ENCODE assay signal across 8 cellular contexts in the genomic region with DNA sequence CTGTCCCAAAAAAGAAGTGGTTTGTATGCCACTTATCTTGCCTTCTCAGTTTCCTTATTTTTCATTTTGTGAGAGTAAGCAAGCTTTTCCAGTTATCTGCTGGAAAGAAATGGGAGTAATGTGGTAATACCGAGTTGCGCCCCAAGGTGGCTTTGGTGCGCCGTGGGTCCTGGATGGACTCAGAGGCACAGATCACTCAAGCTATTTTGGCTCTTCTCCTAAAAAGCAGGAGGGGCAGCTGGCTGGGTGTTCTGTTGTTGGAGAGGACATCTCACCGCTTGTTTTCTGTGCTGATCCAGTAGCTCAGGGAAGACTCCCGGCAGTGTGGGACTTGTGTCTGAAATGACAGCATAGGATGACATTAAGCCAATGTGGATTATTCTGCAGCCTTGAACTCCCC. TPM values are rescaled to one million over a fixed set of nuclear protein-coding genes. Genes with fewer than 3 reads are reported as not detected.
DNase-seq lines count a peak whose midpoint lies in the region; ATAC-seq, FAIRE-seq and TF ChIP-seq lines count a peak whose summit lies in the region.

No MANE protein-coding gene starts in this region.

- FAIRE-seq in A549 (lab: Jason Lieb, UNC), result no peak

- peak; percentile 41 to 64 for TF ChIP-seq RAD21 in A549 (conservative IDR thresholded peaks at IDR 0.05 in 1 of 2, IDR thresholded peaks at IDR 0.05 in 1 of 2)

- intact Hi-C loops in lower lobe of right lung (cut with DNase I), result no loop called here

- WGBS in A549 (ENCODE audit: missing lambda C conversion rate), result 77% methylated on average over 6 of the region's 6 CpGs

- H3K4me1 ChIP-seq in A549 (no peaks in the 10 kb centered on the region), RWPE2 (ENCODE audit: insufficient read depth, poor library complexity, severe bottlenecking) (no peaks in the 10 kb centered on the region), lower lobe of right lung (peaks cover 7% of the 10 kb centered on the region)

- H3K9me3 ChIP-seq in A549 (no peaks in the 10 kb centered on the region), RWPE2 (ENCODE audit: severe bottlenecking) (no peaks in the 10 kb centered on the region), lower lobe of right lung (no peaks in the 10 kb centered on the region)

- H3K36me3 ChIP-seq in RWPE2 (ENCODE audit: low read depth), result peaks cover 62% of the 10 kb centered on the region
- peaks cover 95% of the 10 kb centered on the region for H3K36me3 ChIP-seq in lower lobe of right lung

- no peak overlapping the region for H3K4me3 ChIP-seq in A549
- H3K4me3 ChIP-seq in GM12864 (ENCODE audit: low read depth, low read length), result no peak overlapping the region
- no peak overlapping the region for H3K4me3 ChIP-seq in RWPE2 (ENCODE audit: severe bottlenecking)
- H3K4me3 ChIP-seq in cardiac fibroblast (replicated peaks in 1 of 2; ENCODE audit: low read depth in 2 of 2, low read length in 2 of 2), result no peak overlapping the region
- no peak overlapping the region for H3K4me3 ChIP-seq in lower lobe of right lung

- TF ChIP-seq CTCF in A549 (IDR thresholded peaks at IDR 0.05), result peak; percentile 38
- TF ChIP-seq CTCF in GM12864 (IDR thresholded peaks at IDR 0.05; ENCODE audit: low read depth, low read length, missing control alignments), result peak; percentile 38
- TF ChIP-seq CTCF in RWPE2 (IDR thresholded peaks at IDR 0.05; ENCODE audit: poor library complexity, severe bottlenecking), result peak; percentile 48
- peak; percentile 68 for TF ChIP-seq CTCF in cardiac fibroblast (IDR thresholded peaks at IDR 0.05; ENCODE audit: low read depth, low read length)
- TF ChIP-seq CTCF in lower lobe of right lung (IDR thresholded peaks at IDR 0.05), result peak; percentile 38

- no peak overlapping the region for H3K4me2 ChIP-seq in A549

- H3K27ac ChIP-seq in A549 (no peak overlapping the region), RWPE2 (ENCODE audit: poor library complexity, severe bottlenecking) (no peak overlapping the region), lower lobe of right lung (no peak overlapping the region)

- DNase-seq in A549 (ENCODE audit: low read depth in 1 of 2, low spot score in 1 of 2) (peak; percentile 46 to 64), GM12864 (ENCODE audit: low read depth) (no peak), RWPE2 (ENCODE audit: low spot score) (no peak), cardiac fibroblast (ENCODE audit: low read depth in 2 of 2) (peak; percentile 52 to 54), lower lobe of right lung (no peak), kidney glomerular epithelial cell (lab: John Stamatoyannopoulos, UW) (no peak)

- peak; percentile 76 to 87 for ATAC-seq in A549
- peak; percentile 59; the same call in 2 of the 3 replicates for ATAC-seq in RWPE2 (ENCODE audit: low read depth)
- peak in 1 of 2 donors; percentile 54 for ATAC-seq in lower lobe of right lung
- ATAC-seq in GM18519 (IDR thresholded peaks at IDR 0.05; ENCODE audit: low FRiP score, unreplicated experiment), result no peak
- ATAC-seq in GM21528 (IDR thresholded peaks at IDR 0.05; ENCODE audit: low FRiP score, unreplicated experiment), result no peak

- H3K27me3 ChIP-seq in RWPE2 (ENCODE audit: insufficient read depth, poor library complexity, severe bottlenecking) (no peaks in the 10 kb centered on the region), lower lobe of right lung (ENCODE audit: low read depth) (no peaks in the 10 kb centered on the region)

- no peak for TF ChIP-seq POLR2A in A549 (IDR thresholded peaks at IDR 0.05; ENCODE audit: low read length)

- POLR2A ChIA-PET in A549 (lab: Yijun Ruan, JAX), result interaction anchor here (0.8 kb wide), 2 partner anchors 17 to 21 kb away, joined by 3 to 4 read pairs; a partner anchor contains a TSS

- no peak for TF ChIP-seq EP300 in A549 (IDR thresholded peaks at IDR 0.05)

- CTCF ChIA-PET in A549 (lab: Yijun Ruan, JAX), result interaction anchor here (0.5 to 1.6 kb wide), 16 partner anchors 8 to 133 kb away, joined by 3 to 9 read pairs (median 4); no protein-coding TSS in a partner anchor

TF ChIP-seq in A549, 52 proteins besides CTCF, POLR2A, EP300 and RAD21:
- TF ChIP-seq, protein P1, sequence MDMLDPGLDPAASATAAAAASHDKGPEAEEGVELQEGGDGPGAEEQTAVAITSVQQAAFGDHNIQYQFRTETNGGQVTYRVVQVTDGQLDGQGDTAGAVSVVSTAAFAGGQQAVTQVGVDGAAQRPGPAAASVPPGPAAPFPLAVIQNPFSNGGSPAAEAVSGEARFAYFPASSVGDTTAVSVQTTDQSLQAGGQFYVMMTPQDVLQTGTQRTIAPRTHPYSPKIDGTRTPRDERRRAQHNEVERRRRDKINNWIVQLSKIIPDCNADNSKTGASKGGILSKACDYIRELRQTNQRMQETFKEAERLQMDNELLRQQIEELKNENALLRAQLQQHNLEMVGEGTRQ (IDR thresholded peaks at IDR 0.05), result no peak
- TF ChIP-seq KDM1A (IDR thresholded peaks at IDR 0.05; ENCODE audit: low read depth) (no peak), NR3C1 (IDR thresholded peaks at IDR 0.05) (no peak), ZSCAN20 (CRISPR knock-in tag; IDR thresholded peaks at IDR 0.05) (no peak), FOSB (CRISPR knock-in tag; IDR thresholded peaks at IDR 0.05) (no peak), SMC3 (IDR thresholded peaks at IDR 0.05) (0 out of 3 replicates have a peak, but pooled peaks have one; percentile 15)

RNA-seq across cellular contexts. Expression of a gene that starts 16.4 kb away (rescaled TPM):
- 11.5 and 15.4 TPM in 2 replicates for polyA plus RNA-seq in A549 (2011; rRNA removed)
- polyA plus RNA-seq in A549 (2012; cell fraction: cytosol; rRNA removed), result 17.0 and 17.6 TPM in 2 replicates
- polyA plus RNA-seq in A549 (2012; cell fraction: nucleus; rRNA removed), result 35.6 and 40.7 TPM in 2 replicates
- 21.3 to 25.6 TPM (median 24.1 TPM) in 3 replicates for polyA plus RNA-seq in A549 (2017; fragmentation: RNase III; extraction: RNeasy Plus Mini Kit Qiagen cat#74134 plus additional on column Dnase treatment)
- 4.3 and 4.7 TPM in 2 replicates for polyA minus RNA-seq in A549 (2011; rRNA and poly(A)+ RNA removed)
- total RNA-seq in lower lobe of right lung, result 20.3 TPM

RNA-seq across cellular contexts. Expression of a gene that starts 20.8 kb away (rescaled TPM):
- 12.8 and 14.6 TPM in 2 replicates for polyA plus RNA-seq in A549 (2011; rRNA removed)
- polyA plus RNA-seq in A549 (2012; cell fraction: cytosol; rRNA removed), result 28.6 and 38.2 TPM in 2 replicates
- 19.0 and 23.7 TPM in 2 replicates for polyA plus RNA-seq in A549 (2012; cell fraction: nucleus; rRNA removed)
- 17.3 to 22.1 TPM (median 21.8 TPM) in 3 replicates for polyA plus RNA-seq in A549 (2017; fragmentation: RNase III; extraction: RNeasy Plus Mini Kit Qiagen cat#74134 plus additional on column Dnase treatment)
- polyA minus RNA-seq in A549 (2011; rRNA and poly(A)+ RNA removed), result 14.6 and 16.9 TPM in 2 replicates
- 29.7 TPM for total RNA-seq in lower lobe of right lung

RNA-seq across cellular contexts. Expression of a gene that starts 52.1 kb away (rescaled TPM):
- polyA plus RNA-seq in A549 (2011; rRNA removed) (3.1 and 4.0 TPM in 2 replicates), A549 (2017; fragmentation: RNase III; extraction: RNeasy Plus Mini Kit Qiagen cat#74134 plus additional on column Dnase treatment) (7.9 to 8.8 TPM (median 8.2 TPM) in 3 replicates)
- polyA plus RNA-seq in A549 (2012; cell fraction: cytosol; rRNA removed), result 8.9 and 11.9 TPM in 2 replicates
- 6.6 and 7.0 TPM in 2 replicates for polyA plus RNA-seq in A549 (2012; cell fraction: nucleus; rRNA removed)
- polyA minus RNA-seq in A549 (2011; rRNA and poly(A)+ RNA removed), result 2.3 and 2.5 TPM in 2 replicates
- 10.6 TPM for total RNA-seq in lower lobe of right lung

RNA-seq across cellular contexts. Expression of a gene that starts 52.2 kb away (rescaled TPM):
- 10.7 and 14.9 TPM in 2 replicates for polyA plus RNA-seq in A549 (2011; rRNA removed)
- polyA plus RNA-seq in A549 (2012; cell fraction: cytosol; rRNA removed), result 28.4 and 34.9 TPM in 2 replicates
- 50.8 and 67.2 TPM in 2 replicates for polyA plus RNA-seq in A549 (2012; cell fraction: nucleus; rRNA removed)
- 26.3 to 28.7 TPM (median 28.1 TPM) in 3 replicates for polyA plus RNA-seq in A549 (2017; fragmentation: RNase III; extraction: RNeasy Plus Mini Kit Qiagen cat#74134 plus additional on column Dnase treatment)
- polyA minus RNA-seq in A549 (2011; rRNA and poly(A)+ RNA removed), result 17.9 TPM in 2 replicates
- 19.2 TPM for total RNA-seq in lower lobe of right lung

RNA-seq across cellular contexts. Expression of a gene that starts 56.3 kb away (rescaled TPM):
- not detected in 2 replicates for polyA plus RNA-seq in A549 (2011; rRNA removed)
- not detected in 2 replicates for polyA plus RNA-seq in A549 (2012; cell fraction: cytosol; rRNA removed)
- 0.02 TPM in 1 of 2 replicates, not detected in the other for polyA plus RNA-seq in A549 (2012; cell fraction: nucleus; rRNA removed)
- not detected in 3 replicates for polyA plus RNA-seq in A549 (2017; fragmentation: RNase III; extraction: RNeasy Plus Mini Kit Qiagen cat#74134 plus additional on column Dnase treatment)
- not detected in 2 replicates for polyA minus RNA-seq in A549 (2011; rRNA and poly(A)+ RNA removed)
- not detected for total RNA-seq in lower lobe of right lung

Comparison
In these comparisons a context has a peak if more than half of its experiments do, and no peak if none do; other contexts are left out.
1. ATAC-seq: peak in A549 (2 of 2) and RWPE2 (single experiment); none in GM18519 (single experiment) and GM21528 (single experiment).
2. DNase-seq: peak in A549 (2 of 2) and cardiac fibroblast (2 of 2); none in GM12864 (single experiment), RWPE2 (single experiment), lower lobe of right lung (single experiment) and kidney glomerular epithelial cell (single experiment).
3. Peak in every context shown above with its lines, with median percentiles within 50 percentile points of each other: CTCF ChIP-seq.